Comparison of ENCODE assay signal across 30 cellular contexts in the genomic region with DNA sequence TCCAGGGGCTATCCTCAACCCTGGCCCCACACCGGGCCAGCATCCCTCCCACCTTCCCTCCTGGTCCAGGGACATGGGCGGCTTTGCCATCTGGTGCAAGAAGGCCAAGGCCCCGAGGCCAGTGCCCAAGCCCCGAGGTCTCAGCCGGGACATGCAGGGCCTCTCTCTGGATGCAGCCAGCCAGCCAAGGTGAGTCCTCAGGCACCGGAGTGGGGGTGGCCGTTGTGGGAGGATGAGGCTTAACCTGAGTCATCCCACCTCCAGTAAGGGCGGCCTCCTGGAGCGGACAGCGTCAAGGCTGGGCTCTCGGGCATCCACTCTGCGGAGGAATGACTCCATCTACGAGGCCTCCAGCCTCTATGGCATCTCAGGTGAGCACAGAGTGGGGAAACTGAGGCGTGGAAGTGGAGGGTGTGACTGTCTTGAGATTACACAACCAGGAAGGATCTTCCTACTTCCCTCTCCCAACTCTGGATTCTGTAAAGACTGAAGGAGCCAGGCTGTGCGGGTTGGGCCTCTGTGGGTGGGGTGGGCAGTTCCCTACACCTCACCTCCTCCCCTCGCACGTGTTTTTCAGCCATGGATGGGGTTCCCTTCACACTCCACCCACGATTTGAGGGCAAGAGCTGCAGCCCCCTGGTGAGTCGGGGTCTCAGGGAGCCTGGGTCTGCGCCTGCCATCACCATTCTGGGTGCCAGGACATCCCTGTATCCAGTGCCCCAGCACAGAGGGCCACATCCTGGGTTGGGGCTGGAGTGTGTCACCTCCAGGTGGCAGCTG. TPM values are rescaled to one million over a fixed set of nuclear protein-coding genes. Genes with fewer than 3 reads are reported as not detected.
A peak's percentile ranks its signal among the peaks of the same experiment; 100 is the strongest.
DNase-seq lines count a peak whose midpoint lies in the region; ATAC-seq, FAIRE-seq and TF ChIP-seq lines count a peak whose summit lies in the region.
"Had no signal": no experiment of that assay in that cellular context is flagged by ENCODE, and none has a peak within 500 bp of the region (broad histone marks: within the 10 kb centered on the region; RNA-seq: fewer than 3 reads in every experiment).

No MANE protein-coding gene starts in this region.

- no peaks in the 10 kb centered on the region for H4K20me1 ChIP-seq in GM12878 (ENCODE audit: control insufficient read depth, insufficient read depth)
- no peaks in the 10 kb centered on the region for H4K20me1 ChIP-seq in GM23248 (ENCODE audit: insufficient read depth)

- in situ Hi-C loops in GM12878 (cut with MboI): no loop called here
- in situ Hi-C loops in GM23248 (cut with MboI): no loop called here

- CTCF ChIA-PET in MCF 10A (lab: Yijun Ruan, JAX) (interaction anchor here (1.1 kb wide), 1 partner anchor 19 kb away, joined by 4 read pairs; no protein-coding TSS in a partner anchor), GM12878 (lab: Yijun Ruan, JAX) (no interaction called here)

- H3F3A ChIP-seq in GM23248 (ENCODE audit: insufficient read depth): 0 out of 2 replicates have a peak, but pooled peaks cover 8% of the 10 kb centered on the region

- H3K36me3 Mint-ChIP-seq in MCF 10A (ENCODE audit: insufficient read depth, unreplicated experiment) (peaks cover 11% of the 10 kb centered on the region), neural crest cell (ENCODE audit: low read depth) (no peaks in the 10 kb centered on the region)
- peaks cover 8% of the 10 kb centered on the region for H3K36me3 Mint-ChIP-seq in stimulated activated effector memory CD8-positive, alpha-beta T cell treated with anti-CD3 and anti-CD28 coated beads, Interleukin-12 subunit alpha, Interleukin-12 subunit beta, amount 100 ng/mL, for 72 hours
- H3K36me3 Mint-ChIP-seq in activated CD4-positive, alpha-beta T cell treated with anti-CD3 and anti-CD28 coated beads, Interleukin-2, amount 10 ng/mL, durations not matched to agents 24 days and 14 days (ENCODE audit: low read depth): peaks cover 10% of the 10 kb centered on the region

- H3K79me2 ChIP-seq in GM12878 (ENCODE audit: control insufficient read depth, insufficient read depth, low read length) (peaks cover 2% of the 10 kb centered on the region; the same call in 1 of the 2 replicates), GM23248 (ENCODE audit: insufficient read depth) (no peaks in the 10 kb centered on the region)

- peak; percentile 64 for DNase-seq in MCF 10A (ENCODE audit: unreplicated experiment)
- no peak for DNase-seq in breast epithelium (ENCODE audit: low spot score in 2 of 2)
- no peak for DNase-seq in GM12878 (ENCODE audit: low read depth, low spot score)
- DNase-seq in neural crest cell (ENCODE audit: low read depth, low spot score): no peak
- no peak for DNase-seq in stimulated activated effector memory CD8-positive, alpha-beta T cell treated with anti-CD3 and anti-CD28 coated beads, Interleukin-12 subunit alpha, Interleukin-12 subunit beta, amount 100 ng/mL, for 72 hours (ENCODE audit: low spot score in 2 of 2)
- no peak for DNase-seq in GM23248
- no peak for DNase-seq in activated CD4-positive, alpha-beta T cell treated with anti-CD3 and anti-CD28 coated beads, Interleukin-2, amount 10 ng/mL, durations not matched to agents 24 days and 14 days
- DNase-seq: ACHN, Calu3, DMS79 treated with DMSO at 0.1 percent for 48 hours, GF-D8, HCEC 1CT, KG1, MM.1S, NCI-H1417, NCI-H1694 treated with DMSO at 0.1 percent for 48 hours, NCI-H2081, NCI-H2227 treated with DMSO at 0.1 percent for 48 hours, NCI-H526 treated with DMSO at 0.1 percent for 48 hours, SIG-M5 had no signal

- BruUV-seq in MCF 10A (replicated peaks; lab: Mats Ljungman, UMichigan) (no TSS peak), GM12878 (replicated peaks; lab: Mats Ljungman, UMichigan) (no TSS peak)

- 83% methylated on average over 20 of the region's 20 CpGs for WGBS in GM12878 (ENCODE audit: insufficient coverage, insufficient replicate concordance, low lambda C conversion rate, missing lambda C conversion rate)
- WGBS in GM23248 (ENCODE audit: low coverage in 1 of 2, low lambda C conversion rate in 2 of 2, missing lambda C conversion rate in 2 of 2), 2 experiments: 93 to 97% methylated on average over 20 of the region's 20 CpGs

- H3K9me3 Mint-ChIP-seq in MCF 10A (ENCODE audit: unreplicated experiment) (no peaks in the 10 kb centered on the region), neural crest cell (no peaks in the 10 kb centered on the region)
- H3K9me3 Mint-ChIP-seq in stimulated activated effector memory CD8-positive, alpha-beta T cell treated with anti-CD3 and anti-CD28 coated beads, Interleukin-12 subunit alpha, Interleukin-12 subunit beta, amount 100 ng/mL, for 72 hours: no peaks in the 10 kb centered on the region
- H3K9me3 Mint-ChIP-seq in activated CD4-positive, alpha-beta T cell treated with anti-CD3 and anti-CD28 coated beads, Interleukin-2, amount 10 ng/mL, durations not matched to agents 24 days and 14 days: no peaks in the 10 kb centered on the region

- H3K27me3 Mint-ChIP-seq in MCF 10A (ENCODE audit: insufficient read depth, unreplicated experiment): no peaks in the 10 kb centered on the region
- H3K27me3 Mint-ChIP-seq in neural crest cell (ENCODE audit: low read depth): peaks cover 4% of the 10 kb centered on the region
- no peaks in the 10 kb centered on the region for H3K27me3 Mint-ChIP-seq in activated CD4-positive, alpha-beta T cell treated with anti-CD3 and anti-CD28 coated beads, Interleukin-2, amount 10 ng/mL, durations not matched to agents 24 days and 14 days

- H3K4me3 ChIP-seq in breast epithelium (no peak overlapping the region), GM12878 (no peak overlapping the region), GM23248 (no peak overlapping the region)
- H3K4me3 ChIP-seq: SK-N-MC had no signal

- no peak for FAIRE-seq in GM12878 (lab: Jason Lieb, UNC)
- FAIRE-seq: GM12892, GM19239 had no signal

- H3K4me1 Mint-ChIP-seq in MCF 10A (ENCODE audit: insufficient read depth, unreplicated experiment) (peaks cover 10% of the 10 kb centered on the region), neural crest cell (peaks cover 16% of the 10 kb centered on the region)
- H3K4me1 Mint-ChIP-seq in stimulated activated effector memory CD8-positive, alpha-beta T cell treated with anti-CD3 and anti-CD28 coated beads, Interleukin-12 subunit alpha, Interleukin-12 subunit beta, amount 100 ng/mL, for 72 hours: peaks cover 30% of the 10 kb centered on the region
- H3K4me1 Mint-ChIP-seq in activated CD4-positive, alpha-beta T cell treated with anti-CD3 and anti-CD28 coated beads, Interleukin-2, amount 10 ng/mL, durations not matched to agents 24 days and 14 days: peaks cover 22% of the 10 kb centered on the region

- H3K4me2 ChIP-seq in GM12878 (ENCODE audit: control insufficient read depth, insufficient read depth) (no peak overlapping the region), GM23248 (ENCODE audit: unreplicated experiment) (no peak overlapping the region)

- H3K27me3 ChIP-seq in breast epithelium: no peaks in the 10 kb centered on the region
- H3K27me3 ChIP-seq in GM12878 (replicated peaks in 1 of 2; ENCODE audit: control insufficient read depth in 2 of 2, insufficient read depth in 2 of 2, low read length in 1 of 2): no peaks in the 10 kb centered on the region
- no peaks in the 10 kb centered on the region for H3K27me3 ChIP-seq in GM23248 (replicated peaks; ENCODE audit: insufficient read depth)

- RAD21 ChIA-PET in GM12878 (lab: Charles Lee; ENCODE audit: unreplicated experiment): no interaction called here

- no peaks in the 10 kb centered on the region for H3K36me3 ChIP-seq in breast epithelium
- H3K36me3 ChIP-seq in GM12878 (ENCODE audit: control insufficient read depth in 2 of 2, insufficient read depth in 2 of 2, low read length in 1 of 2): no peaks in the 10 kb centered on the region
- H3K36me3 ChIP-seq in GM23248 (ENCODE audit: low read depth): no peaks in the 10 kb centered on the region

- no peak for TF ChIP-seq POLR2A in breast epithelium (IDR thresholded peaks at IDR 0.05)
- TF ChIP-seq POLR2A in GM12878 (IDR thresholded peaks at IDR 0.05; ENCODE audit: low read depth, low read length): 0 out of 2 replicates have a peak, but pooled peaks have one; percentile 6

- H3K4me3 Mint-ChIP-seq in MCF 10A (ENCODE audit: unreplicated experiment) (no peak overlapping the region), neural crest cell (peak overlapping the region; percentile 23)
- H3K4me3 Mint-ChIP-seq in stimulated activated effector memory CD8-positive, alpha-beta T cell treated with anti-CD3 and anti-CD28 coated beads, Interleukin-12 subunit alpha, Interleukin-12 subunit beta, amount 100 ng/mL, for 72 hours: no peak overlapping the region
- no peak overlapping the region for H3K4me3 Mint-ChIP-seq in activated CD4-positive, alpha-beta T cell treated with anti-CD3 and anti-CD28 coated beads, Interleukin-2, amount 10 ng/mL, durations not matched to agents 24 days and 14 days

- POLR2A ChIA-PET in MCF 10A (lab: Yijun Ruan, JAX): interaction anchor here (0.8 kb wide), 1 partner anchor 28 kb away, joined by 4 read pairs; no protein-coding TSS in a partner anchor
- POLR2A ChIA-PET in GM12878 (lab: Charles Lee): interaction anchor here (0.6 to 0.7 kb wide), 2 partner anchors 87 to 182 kb away, joined by 3 to 6 read pairs; no protein-coding TSS in a partner anchor

- TF ChIP-seq CTCF in MCF 10A (IDR thresholded peaks at IDR 0.05; ENCODE audit: unreplicated experiment): no peak
- TF ChIP-seq CTCF in breast epithelium (IDR thresholded peaks at IDR 0.05): no peak
- TF ChIP-seq CTCF in GM12878 (IDR thresholded peaks at IDR 0.05 in 2 of 3, conservative IDR thresholded peaks at IDR 0.05 in 1 of 3; ENCODE audit: control insufficient read depth in 2 of 3, extremely low read depth in 1 of 3, insufficient read depth in 1 of 3, low read depth in 3 of 3, low read length in 3 of 3): no peak
- no peak for TF ChIP-seq CTCF in neural crest cell (conservative IDR thresholded peaks at IDR 0.05)

- H3K9me3 ChIP-seq in breast epithelium: no peaks in the 10 kb centered on the region
- H3K9me3 ChIP-seq in GM12878 (replicated peaks; ENCODE audit: control insufficient read depth, insufficient read depth, low read length): no peaks in the 10 kb centered on the region
- no peaks in the 10 kb centered on the region for H3K9me3 ChIP-seq in GM23248 (ENCODE audit: low read depth)

- no peak for TF ChIP-seq RAD21 in GM12878 (IDR thresholded peaks at IDR 0.05; ENCODE audit: insufficient read depth, low read depth, low read length)

- H3K27ac ChIP-seq in breast epithelium (no peak overlapping the region), GM12878 (ENCODE audit: control insufficient read depth, insufficient read depth) (no peak overlapping the region), GM23248 (no peak overlapping the region)
- H3K27ac ChIP-seq: 22Rv1, SK-N-MC had no signal

- H3K9me2 ChIP-seq in GM23248 (ENCODE audit: insufficient read depth): no peaks in the 10 kb centered on the region

- ATAC-seq in GM12878 (no peak), HG03139 (IDR thresholded peaks at IDR 0.05; ENCODE audit: unreplicated experiment) (no peak)
- ATAC-seq in stimulated activated effector memory CD8-positive, alpha-beta T cell treated with anti-CD3 and anti-CD28 coated beads, Interleukin-12 subunit alpha, Interleukin-12 subunit beta, amount 100 ng/mL, for 72 hours: no peak
- ATAC-seq: Panc1 had no signal

- intact Hi-C loops in MCF 10A (cut with micrococcal nuclease) (no loop called here), breast epithelium (cut with DNase I; ENCODE audit: low total_unique reads) (no loop called here), GM12878 (cut with micrococcal nuclease; ENCODE audit: unreplicated experiment) (no loop called here)
- intact Hi-C loops in activated CD4-positive, alpha-beta T cell treated with anti-CD3 and anti-CD28 coated beads, Interleukin-2, amount 10 ng/mL, durations not matched to agents 24 days and 14 days (cut with micrococcal nuclease): no loop called here

- H3K4me1 ChIP-seq in breast epithelium (no peaks in the 10 kb centered on the region), GM12878 (ENCODE audit: control insufficient read depth, insufficient read depth, low read length) (peaks cover 3% of the 10 kb centered on the region; the same call in 1 of the 2 replicates), GM23248 (ENCODE audit: insufficient read depth) (no peaks in the 10 kb centered on the region; the same call in 1 of the 2 replicates)

- TF ChIP-seq EP300 in GM12878 (IDR thresholded peaks at IDR 0.05; ENCODE audit: borderline replicate concordance in 1 of 2, control insufficient read depth in 1 of 2, low read depth in 2 of 2, low read length in 2 of 2): no peak

- SMC1A ChIA-PET in GM12878 (lab: Charles Lee; ENCODE audit: uncharacterized antibody, unreplicated experiment): no interaction called here

- H2AFZ ChIP-seq in GM12878 (ENCODE audit: control insufficient read depth, low read depth, low read length) (no peak overlapping the region), GM23248 (no peak overlapping the region)

- H3K27ac Mint-ChIP-seq in MCF 10A (ENCODE audit: low read depth, unreplicated experiment) (no peak overlapping the region), neural crest cell (ENCODE audit: unreplicated experiment) (no peak overlapping the region)
- peak overlapping the region; percentile 53 for H3K27ac Mint-ChIP-seq in stimulated activated effector memory CD8-positive, alpha-beta T cell treated with anti-CD3 and anti-CD28 coated beads, Interleukin-12 subunit alpha, Interleukin-12 subunit beta, amount 100 ng/mL, for 72 hours
- no peak overlapping the region for H3K27ac Mint-ChIP-seq in activated CD4-positive, alpha-beta T cell treated with anti-CD3 and anti-CD28 coated beads, Interleukin-2, amount 10 ng/mL, durations not matched to agents 24 days and 14 days

- H3K9ac ChIP-seq in GM12878 (ENCODE audit: control insufficient read depth, insufficient read depth, low read length): no peak overlapping the region
- no peak overlapping the region for H3K9ac ChIP-seq in GM23248

RNA-seq across cellular contexts. Expression of a gene that starts 3.8 kb away (rescaled TPM):
- 47.7 and 51.1 TPM in 2 replicates for total RNA-seq in MCF 10A (2022)
- 10 to 100 TPM; 51.5 to 76.4 (median 74.1) TPM for total RNA-seq in breast epithelium
- total RNA-seq in GM12878 (2013; cell fraction: nucleolus; rRNA removed): 33.7 and 36.0 TPM in 2 replicates
- 37.7 and 47.6 TPM in 2 replicates for total RNA-seq in GM12878 (2014; rRNA removed)
- total RNA-seq in GM12878 (2014; rRNA removed; fragmentation: Illumina TruSeq; extraction: Trizol): 15.3 and 18.0 TPM in 2 replicates
- 41.2 and 46.3 TPM in 2 replicates for total RNA-seq in GM12878 (2021)
- polyA plus RNA-seq in GM12878 (2011; ENCODE audit: low read depth): 7.3 TPM
- 7.9 and 16.8 TPM in 2 replicates for polyA plus RNA-seq in GM12878 (2011; rRNA removed)
- 27.1 and 35.7 TPM in 2 replicates for polyA plus RNA-seq in GM12878 (2011; cell fraction: cytosol; rRNA removed)
- 37.6 and 43.4 TPM in 2 replicates for polyA plus RNA-seq in GM12878 (2011; cell fraction: nucleus; rRNA removed)
- 23.0 and 25.9 TPM in 2 replicates for polyA plus RNA-seq in GM12878 (2012)
- 7.6 and 16.9 TPM in 2 replicates for polyA plus RNA-seq in GM12878 (2014; fragmentation: Illumina TruSeq; extraction: Trizol)
- polyA plus RNA-seq in GM12878 (2014; fragmentation: Nextera tagmentation; extraction: Ambion mirVana): 1 to 10 TPM; 1.2 to 2.6 TPM
- 46.7 and 47.5 TPM in 2 replicates for polyA plus RNA-seq in GM12878 (2014; rRNA removed)
- 10 to 100 TPM; 34.7 to 40.9 TPM for polyA plus RNA-seq in GM12878 (2016; fragmentation: Nextera tagmentation; extraction: Ambion mirVana)
- polyA minus RNA-seq in GM12878 (2011; rRNA and poly(A)+ RNA removed): 8.9 and 21.1 TPM in 2 replicates
- polyA minus RNA-seq in GM12878 (2011; cell fraction: cytosol; rRNA and poly(A)+ RNA removed): 9.4 and 12.3 TPM in 2 replicates
- polyA minus RNA-seq in GM12878 (2011; cell fraction: nucleus; rRNA and poly(A)+ RNA removed): 13.5 and 20.1 TPM in 2 replicates
- 47.6 and 48.1 TPM in 2 replicates for total RNA-seq in neural crest cell
- 68.3 and 73.9 TPM in 2 replicates for total RNA-seq in GM23248 (2014; rRNA removed; shearing (Covaris generic))
- 49.6 and 55.3 TPM in 2 replicates for polyA plus RNA-seq in GM23248 (2016; fragmentation: Nextera tagmentation; extraction: Ambion mirVana)
- total RNA-seq in activated CD4-positive, alpha-beta T cell treated with anti-CD3 and anti-CD28 coated beads, Interleukin-2, amount 10 ng/mL, durations not matched to agents 24 days and 14 days: 40.3 and 45.8 TPM in 2 replicates

RNA-seq across cellular contexts. Expression of a gene that starts 18.2 kb away (rescaled TPM):
- total RNA-seq in MCF 10A (2022): 19.6 and 24.8 TPM in 2 replicates
- 100 to 1,000 TPM in 2 of 3 donors, 10 to 100 TPM in 1; 90.1 to 131 (median 127) TPM for total RNA-seq in breast epithelium
- total RNA-seq in GM12878 (2013; cell fraction: nucleolus; rRNA removed): 58.0 and 65.1 TPM in 2 replicates
- total RNA-seq in GM12878 (2014; rRNA removed): 248 and 257 TPM in 2 replicates
- total RNA-seq in GM12878 (2014; rRNA removed; fragmentation: Illumina TruSeq; extraction: Trizol): 161 and 175 TPM in 2 replicates
- total RNA-seq in GM12878 (2021): 271 and 278 TPM in 2 replicates
- 451 TPM for polyA plus RNA-seq in GM12878 (2011; ENCODE audit: low read depth)
- polyA plus RNA-seq in GM12878 (2011; rRNA removed): 210 and 301 TPM in 2 replicates
- polyA plus RNA-seq in GM12878 (2011; cell fraction: cytosol; rRNA removed): 363 and 467 TPM in 2 replicates
- 154 and 173 TPM in 2 replicates for polyA plus RNA-seq in GM12878 (2011; cell fraction: nucleus; rRNA removed)
- 323 and 354 TPM in 2 replicates for polyA plus RNA-seq in GM12878 (2012)
- polyA plus RNA-seq in GM12878 (2014; fragmentation: Illumina TruSeq; extraction: Trizol): 62.4 and 198 TPM in 2 replicates
- 100 to 1,000 TPM in 1 of 2 experiments, 10 to 100 TPM in 1; 16.6 to 111 TPM for polyA plus RNA-seq in GM12878 (2014; fragmentation: Nextera tagmentation; extraction: Ambion mirVana)
- polyA plus RNA-seq in GM12878 (2014; rRNA removed): 329 and 331 TPM in 2 replicates
- 100 to 1,000 TPM; 335 to 372 TPM for polyA plus RNA-seq in GM12878 (2016; fragmentation: Nextera tagmentation; extraction: Ambion mirVana)
- polyA minus RNA-seq in GM12878 (2011; rRNA and poly(A)+ RNA removed): 103 and 187 TPM in 2 replicates
- polyA minus RNA-seq in GM12878 (2011; cell fraction: cytosol; rRNA and poly(A)+ RNA removed): 52.8 and 53.2 TPM in 2 replicates
- polyA minus RNA-seq in GM12878 (2011; cell fraction: nucleus; rRNA and poly(A)+ RNA removed): 56.9 and 83.2 TPM in 2 replicates
- total RNA-seq in neural crest cell: not detected in 2 replicates
- not detected in 2 replicates for total RNA-seq in GM23248 (2014; rRNA removed; shearing (Covaris generic))
- 0.75 and 0.79 TPM in 2 replicates for polyA plus RNA-seq in GM23248 (2016; fragmentation: Nextera tagmentation; extraction: Ambion mirVana)
- 151 and 153 TPM in 2 replicates for total RNA-seq in activated CD4-positive, alpha-beta T cell treated with anti-CD3 and anti-CD28 coated beads, Interleukin-2, amount 10 ng/mL, durations not matched to agents 24 days and 14 days
- total RNA-seq: HT1080 had no signal

RNA-seq across cellular contexts. Expression of a gene that starts 24.8 kb away (rescaled TPM):
- total RNA-seq in MCF 10A (2022) (not detected in 2 replicates), breast epithelium (under 1 TPM; 0.33 to 0.73 (median 0.64) TPM), GM12878 (2014; rRNA removed) (not detected in 2 replicates), GM12878 (2014; rRNA removed; fragmentation: Illumina TruSeq; extraction: Trizol) (not detected in 2 replicates), GM12878 (2021) (not detected in 2 replicates), neural crest cell (0.71 and 0.96 TPM in 2 replicates)
- total RNA-seq in GM12878 (2013; cell fraction: nucleolus; rRNA removed): not detected in 2 replicates
- polyA plus RNA-seq in GM12878 (2011; ENCODE audit: low read depth): 0.13 TPM
- polyA plus RNA-seq in GM12878 (2011; rRNA removed) (not detected in 2 replicates), GM12878 (2014; fragmentation: Illumina TruSeq; extraction: Trizol) (not detected in 2 replicates), GM12878 (2014; fragmentation: Nextera tagmentation; extraction: Ambion mirVana) (under 1 TPM in 1 of 2 experiments, not detected in 1; 0.04 TPM), GM12878 (2014; rRNA removed) (not detected in 2 replicates), GM12878 (2016; fragmentation: Nextera tagmentation; extraction: Ambion mirVana) (under 1 TPM in 1 of 2 experiments, not detected in 1; 0.24 TPM), GM23248 (2016; fragmentation: Nextera tagmentation; extraction: Ambion mirVana) (0.30 TPM in 1 of 2 replicates, not detected in the other)
- not detected in 2 replicates for polyA plus RNA-seq in GM12878 (2011; cell fraction: cytosol; rRNA removed)
- polyA plus RNA-seq in GM12878 (2011; cell fraction: nucleus; rRNA removed): not detected in 2 replicates
- polyA plus RNA-seq in GM12878 (2012): 0.06 TPM in 1 of 2 replicates, not detected in the other
- not detected in 2 replicates for polyA minus RNA-seq in GM12878 (2011; rRNA and poly(A)+ RNA removed)
- polyA minus RNA-seq in GM12878 (2011; cell fraction: cytosol; rRNA and poly(A)+ RNA removed): not detected in 2 replicates
- not detected in 2 replicates for polyA minus RNA-seq in GM12878 (2011; cell fraction: nucleus; rRNA and poly(A)+ RNA removed)
- total RNA-seq in GM23248 (2014; rRNA removed; shearing (Covaris generic)): 0.22 TPM in 1 of 2 replicates, not detected in the other
- not detected in 2 replicates for total RNA-seq in activated CD4-positive, alpha-beta T cell treated with anti-CD3 and anti-CD28 coated beads, Interleukin-2, amount 10 ng/mL, durations not matched to agents 24 days and 14 days
- total RNA-seq: HT1080, OCI-LY7 had no signal

RNA-seq across cellular contexts. Expression of a gene that starts 29.6 kb away (rescaled TPM):
- total RNA-seq in MCF 10A (2022) (0.37 TPM in 1 of 2 replicates, not detected in the other), breast epithelium (under 1 TPM in 2 of 3 donors, not detected in 1; 0.64 to 0.66 TPM), GM12878 (2014; rRNA removed) (1.1 and 1.3 TPM in 2 replicates), GM12878 (2014; rRNA removed; fragmentation: Illumina TruSeq; extraction: Trizol) (1.3 and 1.7 TPM in 2 replicates), GM12878 (2021) (1.7 and 3.0 TPM in 2 replicates), neural crest cell (not detected in 2 replicates)
- 10.3 and 11.9 TPM in 2 replicates for total RNA-seq in GM12878 (2013; cell fraction: nucleolus; rRNA removed)
- not detected for polyA plus RNA-seq in GM12878 (2011; ENCODE audit: low read depth)
- polyA plus RNA-seq in GM12878 (2011; rRNA removed) (0.24 and 0.87 TPM in 2 replicates), GM12878 (2014; fragmentation: Illumina TruSeq; extraction: Trizol) (0.72 and 0.86 TPM in 2 replicates), GM12878 (2014; fragmentation: Nextera tagmentation; extraction: Ambion mirVana) (under 1 TPM; 0.07 to 0.21 TPM), GM12878 (2014; rRNA removed) (2.9 and 3.4 TPM in 2 replicates), GM12878 (2016; fragmentation: Nextera tagmentation; extraction: Ambion mirVana) (1 to 10 TPM in 1 of 2 experiments, under 1 TPM in 1; 0.78 to 1.1 TPM), GM23248 (2016; fragmentation: Nextera tagmentation; extraction: Ambion mirVana) (not detected in 2 replicates)
- 0.45 and 0.52 TPM in 2 replicates for polyA plus RNA-seq in GM12878 (2011; cell fraction: cytosol; rRNA removed)
- polyA plus RNA-seq in GM12878 (2011; cell fraction: nucleus; rRNA removed): 3.8 and 5.1 TPM in 2 replicates
- 1.8 and 2.2 TPM in 2 replicates for polyA plus RNA-seq in GM12878 (2012)
- polyA minus RNA-seq in GM12878 (2011; rRNA and poly(A)+ RNA removed): 0.59 and 1.5 TPM in 2 replicates
- polyA minus RNA-seq in GM12878 (2011; cell fraction: cytosol; rRNA and poly(A)+ RNA removed): not detected in 2 replicates
- 1.9 and 2.3 TPM in 2 replicates for polyA minus RNA-seq in GM12878 (2011; cell fraction: nucleus; rRNA and poly(A)+ RNA removed)
- not detected in 2 replicates for total RNA-seq in GM23248 (2014; rRNA removed; shearing (Covaris generic))
- total RNA-seq in activated CD4-positive, alpha-beta T cell treated with anti-CD3 and anti-CD28 coated beads, Interleukin-2, amount 10 ng/mL, durations not matched to agents 24 days and 14 days: 2.6 and 3.1 TPM in 2 replicates
- total RNA-seq: Calu3, HT1080, NCI-H460 had no signal
- polyA plus RNA-seq: BJ had no signal

RNA-seq across cellular contexts. Expression of a gene that starts 37.1 kb away (rescaled TPM):
- total RNA-seq in MCF 10A (2022) (not detected in 2 replicates), breast epithelium (under 1 TPM in 1 of 3 donors, not detected in 2; 0.64 TPM), GM12878 (2014; rRNA removed) (not detected in 2 replicates), GM12878 (2014; rRNA removed; fragmentation: Illumina TruSeq; extraction: Trizol) (not detected in 2 replicates), GM12878 (2021) (not detected in 2 replicates), neural crest cell (not detected in 2 replicates)
- not detected in 2 replicates for total RNA-seq in GM12878 (2013; cell fraction: nucleolus; rRNA removed)
- polyA plus RNA-seq in GM12878 (2011; ENCODE audit: low read depth): not detected
- polyA plus RNA-seq in GM12878 (2011; rRNA removed) (not detected in 2 replicates), GM12878 (2014; fragmentation: Illumina TruSeq; extraction: Trizol) (not detected in 2 replicates), GM12878 (2014; fragmentation: Nextera tagmentation; extraction: Ambion mirVana) (not detected), GM12878 (2014; rRNA removed) (not detected in 2 replicates), GM12878 (2016; fragmentation: Nextera tagmentation; extraction: Ambion mirVana) (not detected), GM23248 (2016; fragmentation: Nextera tagmentation; extraction: Ambion mirVana) (not detected in 2 replicates)
- not detected in 2 replicates for polyA plus RNA-seq in GM12878 (2011; cell fraction: cytosol; rRNA removed)
- not detected in 2 replicates for polyA plus RNA-seq in GM12878 (2011; cell fraction: nucleus; rRNA removed)
- polyA plus RNA-seq in GM12878 (2012): not detected in 2 replicates
- not detected in 2 replicates for polyA minus RNA-seq in GM12878 (2011; rRNA and poly(A)+ RNA removed)
- polyA minus RNA-seq in GM12878 (2011; cell fraction: cytosol; rRNA and poly(A)+ RNA removed): not detected in 2 replicates
- not detected in 2 replicates for polyA minus RNA-seq in GM12878 (2011; cell fraction: nucleus; rRNA and poly(A)+ RNA removed)
- total RNA-seq in GM23248 (2014; rRNA removed; shearing (Covaris generic)): not detected in 2 replicates
- total RNA-seq in activated CD4-positive, alpha-beta T cell treated with anti-CD3 and anti-CD28 coated beads, Interleukin-2, amount 10 ng/mL, durations not matched to agents 24 days and 14 days: not detected in 2 replicates
- total RNA-seq: Calu3, HT1080, NCI-H460, OCI-LY7 had no signal
- polyA plus RNA-seq: BJ had no signal

Comparison
In these comparisons a context has a peak if more than half of its experiments do, and no peak if none do; other contexts are left out.
1. RNA of a gene that starts 18.2 kb away (total RNA-seq): 58.0 to 278 TPM in GM12878, 151 to 153 TPM in activated CD4-positive, alpha-beta T cell treated with anti-CD3 and anti-CD28 coated beads, Interleukin-2, amount 10 ng/mL, durations not matched to agents 24 days and 14 days, 90.1 to 131 TPM in breast epithelium and 19.6 to 24.8 TPM in MCF 10A; not detected in neural crest cell and not detected in GM23248; every median in the first group is over 10 times any median in the second.